In genomic region chrX:48521353-48522243, GRCh38 we compare ENCODE assay signal across 8 cellular contexts. TPM values are rescaled to one million over a fixed set of nuclear protein-coding genes. Genes with fewer than 3 reads are reported as not detected.
DNase-seq lines count a peak whose midpoint lies in the region; ATAC-seq, FAIRE-seq and TF ChIP-seq lines count a peak whose summit lies in the region.

Gene EBP, plus strand, starts transcription at chrX:48521808. Its CDS starts 1,964 bp downstream, at chrX:48523772.

- H3K9me3 Mint-ChIP-seq in WTC11: no peaks in the 10 kb centered on the region

- peak within 1 kb of the TSS; percentile 48 to 91 (median 86) for H3K27ac ChIP-seq in spleen

- peak within 1 kb of the TSS; percentile 97 for H3K27ac Mint-ChIP-seq in WTC11

- DNase-seq in AG08395 (ENCODE audit: low spot score) (peak; percentile 93), NCI-H345 (lab: John Stamatoyannopoulos, UW) (peak; percentile 97), WTC11 (ENCODE audit: low spot score) (peak; percentile 88), bronchial epithelial cell (ENCODE audit: low read depth) (peak; percentile 83), inferior parietal cortex (ENCODE audit: extremely low spot score) (peak; percentile 87), spleen (peak; percentile 94)

- H3K4me3 Mint-ChIP-seq in WTC11: peak within 1 kb of the TSS; percentile 82

- POLR2A ChIA-PET in WTC11 (lab: Charles Lee): interaction anchor here (0.6 to 1.3 kb wide), 2 partner anchors 53 to 702 kb away, joined by 4 to 9 read pairs; no protein-coding TSS in a partner anchor

- H3K9me3 ChIP-seq in spleen: no peaks in the 10 kb centered on the region

- peaks cover 6% of the 10 kb centered on the region for H3K36me3 ChIP-seq in bronchial epithelial cell (ENCODE audit: control insufficient read depth, insufficient read depth, low read length)
- peaks cover 0 to 27% (median 0%) of the 10 kb centered on the region in 6 donors for H3K36me3 ChIP-seq in spleen

- CTCF ChIA-PET in WTC11 (lab: Charles Lee): interaction anchor here (0.6 kb wide), 3 partner anchors 60 to 1023 kb away, joined by 3 to 4 read pairs (median 4); no protein-coding TSS in a partner anchor

- no peaks in the 10 kb centered on the region for H3K27me3 Mint-ChIP-seq in WTC11 (ENCODE audit: low read depth)

- peak within 1 kb of the TSS; percentile 64 for H3K4me3 ChIP-seq in bronchial epithelial cell (ENCODE audit: low read depth, low read length)
- peak within 1 kb of the TSS; percentile 26 to 79 (median 52) for H3K4me3 ChIP-seq in spleen

- H3K27me3 ChIP-seq in bronchial epithelial cell (ENCODE audit: control insufficient read depth, insufficient read depth, low read length) (no peaks in the 10 kb centered on the region), spleen (replicated peaks in 1 of 7) (no peaks in the 10 kb centered on the region)

- peak; percentile 76 for FAIRE-seq in bronchial epithelial cell (lab: Jason Lieb, UNC)

- peak in 2 of 3 donors; percentile 16 to 48 for TF ChIP-seq POLR2A in spleen (IDR thresholded peaks at IDR 0.05)

- H3K36me3 Mint-ChIP-seq in WTC11: peaks cover 12% of the 10 kb centered on the region

- WGBS in spleen, 5 donors: 1 to 59% (median 5%) methylated on average over 11 to 66 of the region's 66 CpGs

- peaks cover 0 to 28% (median 14%) of the 10 kb centered on the region in 6 donors for H3K4me1 ChIP-seq in spleen

- ATAC-seq in GM19023 (IDR thresholded peaks at IDR 0.05; ENCODE audit: unreplicated experiment): peak; percentile 98
- ATAC-seq in HG03196 (IDR thresholded peaks at IDR 0.05; ENCODE audit: unreplicated experiment): peak; percentile 92
- peak; percentile 95 for ATAC-seq in WTC11

- H3K4me1 Mint-ChIP-seq in WTC11: peaks cover 11% of the 10 kb centered on the region

- TF ChIP-seq CTCF in WTC11 (IDR thresholded peaks at IDR 0.05) (no peak), bronchial epithelial cell (IDR thresholded peaks at IDR 0.05; ENCODE audit: insufficient read depth, low read length, severe bottlenecking) (no peak), spleen (IDR thresholded peaks at IDR 0.05 in 8 of 11, conservative IDR thresholded peaks at IDR 0.05 in 3 of 11) (peak in 1 of 11 experiments; percentile 11)

- intact Hi-C loops in spleen (cut with DNase I; ENCODE audit: low total_unique reads): no loop called here

TF ChIP-seq in WTC11, 78 proteins besides CTCF, POLR2A, EP300 and RAD21:
- TF ChIP-seq SP1 (CRISPR knock-in tag; conservative IDR thresholded peaks at IDR 0.05) (peak; percentile 60; the same call in 1 of the 2 replicates), E2F4 (CRISPR knock-in tag; IDR thresholded peaks at IDR 0.05; ENCODE audit: borderline replicate concordance, low read depth) (no peak), TEAD1 (CRISPR knock-in tag; IDR thresholded peaks at IDR 0.05) (no peak), USF1 (CRISPR knock-in tag; IDR thresholded peaks at IDR 0.05) (peak; percentile 82), RELA (CRISPR knock-in tag; IDR thresholded peaks at IDR 0.05; ENCODE audit: borderline replicate concordance) (no peak), ZNF121 (CRISPR knock-in tag; IDR thresholded peaks at IDR 0.05) (peak; percentile 61; the same call in 1 of the 2 replicates), SMAD4 (CRISPR knock-in tag; IDR thresholded peaks at IDR 0.05) (no peak), NFYB (CRISPR knock-in tag; conservative IDR thresholded peaks at IDR 0.05; ENCODE audit: low read depth) (peak; percentile 59), ETV6 (CRISPR knock-in tag; IDR thresholded peaks at IDR 0.05) (0 out of 2 replicates have a peak, but pooled peaks have one; percentile 16), FOXP1 (CRISPR knock-in tag; IDR thresholded peaks at IDR 0.05; ENCODE audit: borderline replicate concordance) (peak; percentile 19; the same call in 1 of the 2 replicates), ATF1 (CRISPR knock-in tag; IDR thresholded peaks at IDR 0.05) (no peak), ERG (CRISPR knock-in tag; IDR thresholded peaks at IDR 0.05) (no peak), USF2 (CRISPR knock-in tag; IDR thresholded peaks at IDR 0.05) (peak; percentile 78), FOXK1 (CRISPR knock-in tag; IDR thresholded peaks at IDR 0.05) (0 out of 2 replicates have a peak, but pooled peaks have one; percentile 20), E2F1 (CRISPR knock-in tag; IDR thresholded peaks at IDR 0.05) (no peak), TP53 (CRISPR knock-in tag; IDR thresholded peaks at IDR 0.05) (no peak), ZNF396 (CRISPR knock-in tag; IDR thresholded peaks at IDR 0.05; ENCODE audit: borderline replicate concordance) (no peak)

RNA-seq across cellular contexts. Expression of gene EBP, which starts in this region (rescaled TPM):
- total RNA-seq in WTC11 (2021) (129 to 145 TPM (median 138 TPM) in 3 replicates), bronchial epithelial cell (122 and 244 TPM in 2 replicates), spleen (10 to 100 TPM; 25.1 to 36.3 (median 32.0) TPM)
- 10 to 100 TPM; 46.4 to 62.3 (median 57.8) TPM for polyA plus RNA-seq in spleen

Comparison
In these comparisons a context has a peak if more than half of its experiments do, and no peak if none do; other contexts are left out.
1. Peak in every context shown above with its lines: DNase-seq, ATAC-seq, H3K4me3 ChIP-seq and H3K27ac ChIP-seq.